ENCODE assay signal across 15 cellular contexts in the genomic region with DNA sequence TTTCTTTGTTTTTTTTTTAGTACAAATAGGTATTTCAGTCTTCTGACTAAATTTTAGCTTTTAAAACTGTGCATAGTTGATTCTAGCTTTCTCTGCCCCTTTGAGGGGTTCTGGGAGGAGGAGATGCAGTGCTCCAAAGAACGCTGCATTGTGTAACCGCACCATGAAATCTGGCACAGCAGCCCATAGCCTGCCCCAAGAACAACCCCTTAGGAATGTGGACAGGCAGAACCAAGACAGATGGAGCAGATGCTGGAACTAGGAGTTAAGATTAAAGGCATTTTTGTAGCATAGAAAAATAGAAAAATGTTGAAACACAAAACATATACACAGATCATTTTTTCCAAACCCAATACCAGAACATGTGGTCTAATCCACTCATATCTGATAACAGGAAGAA.
DNase-seq lines count a peak whose midpoint lies in the region; ATAC-seq and TF ChIP-seq lines count a peak whose summit lies in the region.
"Had no signal": no experiment of that assay in that cellular context is flagged by ENCODE, and none has a peak within 500 bp of the region (broad histone marks: within the 10 kb centered on the region; RNA-seq: fewer than 3 reads in every experiment).

No MANE protein-coding gene starts in this region.

- DNase-seq in SK-N-SH (no peak), fibroblast of the conjunctiva (ENCODE audit: low read depth) (peak; percentile 75), omental fat pad (ENCODE audit: low spot score) (peak; percentile 28), ACHN (no peak)
- DNase-seq: activated T-cell treated with anti-CD3 and anti-CD28 coated beads, Interleukin-2, amount 50 U/mL, for 1 hour; brain microvascular endothelial cell; NCI-H2171 treated with DMSO at 0.1 percent for 48 hours; SW 1271 had no signal

- H3K9ac ChIP-seq in SK-N-SH = no peak overlapping the region

- H2AFZ ChIP-seq in SK-N-SH (ENCODE audit: low read depth) = 0 out of 2 replicates have a peak overlapping the region, but pooled peaks have one; percentile 26
- H2AFZ ChIP-seq: GM23338 had no signal

- H3K4me3 ChIP-seq in SK-N-SH (ENCODE audit: low read depth in 2 of 2, low read length in 1 of 2) = no peak overlapping the region
- H3K4me3 ChIP-seq: GM23338 had no signal

- ATAC-seq in SK-N-SH treated with all-trans-retinoic acid at 6 μM for 48 hours = no peak
- ATAC-seq in omental fat pad (ENCODE audit: low FRiP score) = peak; percentile 95
- ATAC-seq in GM18870 (IDR thresholded peaks at IDR 0.05; ENCODE audit: unreplicated experiment) = no peak
- no peak for ATAC-seq in GM19395 (IDR thresholded peaks at IDR 0.05; ENCODE audit: unreplicated experiment)
- no peak for ATAC-seq in GM21390 (IDR thresholded peaks at IDR 0.05; ENCODE audit: unreplicated experiment)
- ATAC-seq: GM23338 had no signal

- H3K27ac ChIP-seq in SK-N-SH (ENCODE audit: low read depth in 2 of 2, low read length in 1 of 2) = no peak overlapping the region
- H3K27ac ChIP-seq: 22Rv1, brain microvascular endothelial cell, epithelial cell of prostate had no signal

- no peak for TF ChIP-seq RAD21 in SK-N-SH (IDR thresholded peaks at IDR 0.05; ENCODE audit: low read length)

- no peak for TF ChIP-seq EP300 in SK-N-SH (IDR thresholded peaks at IDR 0.05; ENCODE audit: borderline replicate concordance in 1 of 2, low read depth in 1 of 2, low read length in 1 of 2)

- POLR2A ChIA-PET in SK-N-SH (lab: Yijun Ruan, JAX) = no interaction called here

- CTCF ChIA-PET in SK-N-SH (lab: Yijun Ruan, JAX) = no interaction called here

- H3K4me2 ChIP-seq in SK-N-SH = no peak overlapping the region
- H3K4me2 ChIP-seq: GM23338 had no signal

- no peaks in the 10 kb centered on the region for H3K79me2 ChIP-seq in SK-N-SH (ENCODE audit: insufficient read depth)

- in situ Hi-C loops in ACHN (cut with HindIII; ENCODE audit: low pct_ligation_motif_present, low pct_unique_long_range_greater_than_20kb, low sequenced_read_pairs) = no loop called here

- TF ChIP-seq CTCF in SK-N-SH (IDR thresholded peaks at IDR 0.05) (no peak), omental fat pad (IDR thresholded peaks at IDR 0.05) (no peak)

- no peaks in the 10 kb centered on the region; a peak in 1 of 4 replicates for H3K4me1 ChIP-seq in SK-N-SH (ENCODE audit: control insufficient read depth in 1 of 2, insufficient read depth in 2 of 2, low read depth in 1 of 2, low read length in 1 of 2)

- H3K36me3 ChIP-seq in SK-N-SH (replicated peaks in 1 of 2; ENCODE audit: control insufficient read depth in 1 of 2, insufficient read depth in 2 of 2, low read length in 1 of 2) = no peaks in the 10 kb centered on the region
- H3K36me3 ChIP-seq: brain microvascular endothelial cell had no signal

- no peaks in the 10 kb centered on the region for H3K27me3 ChIP-seq in SK-N-SH (ENCODE audit: insufficient read depth)
- H3K27me3 ChIP-seq: brain microvascular endothelial cell had no signal

- no peaks in the 10 kb centered on the region for H3F3A ChIP-seq in SK-N-SH (replicated peaks; ENCODE audit: insufficient read depth)

- WGBS in SK-N-SH (ENCODE audit: low lambda C conversion rate) = 83% methylated on average over 2 of the region's 2 CpGs

- H3K9me3 ChIP-seq in SK-N-SH = no peaks in the 10 kb centered on the region

- H3K9me2 ChIP-seq in SK-N-SH = no peaks in the 10 kb centered on the region

- H4K20me1 ChIP-seq in SK-N-SH (ENCODE audit: insufficient read depth) = no peaks in the 10 kb centered on the region

TF ChIP-seq in SK-N-SH, 30 proteins besides CTCF, POLR2A, EP300 and RAD21:
- TF ChIP-seq TEAD4 (IDR thresholded peaks at IDR 0.05; ENCODE audit: borderline replicate concordance, insufficient read depth) (no peak), NRF1 (IDR thresholded peaks at IDR 0.05; ENCODE audit: low read depth, low read length) (no peak), YY1 (IDR thresholded peaks at IDR 0.05; ENCODE audit: low read depth) (no peak), FOXM1 (IDR thresholded peaks at IDR 0.05; ENCODE audit: low read depth) (no peak), GATA2 (CRISPR knock-in tag; IDR thresholded peaks at IDR 0.05) (no peak)
- TF ChIP-seq, protein P1, sequence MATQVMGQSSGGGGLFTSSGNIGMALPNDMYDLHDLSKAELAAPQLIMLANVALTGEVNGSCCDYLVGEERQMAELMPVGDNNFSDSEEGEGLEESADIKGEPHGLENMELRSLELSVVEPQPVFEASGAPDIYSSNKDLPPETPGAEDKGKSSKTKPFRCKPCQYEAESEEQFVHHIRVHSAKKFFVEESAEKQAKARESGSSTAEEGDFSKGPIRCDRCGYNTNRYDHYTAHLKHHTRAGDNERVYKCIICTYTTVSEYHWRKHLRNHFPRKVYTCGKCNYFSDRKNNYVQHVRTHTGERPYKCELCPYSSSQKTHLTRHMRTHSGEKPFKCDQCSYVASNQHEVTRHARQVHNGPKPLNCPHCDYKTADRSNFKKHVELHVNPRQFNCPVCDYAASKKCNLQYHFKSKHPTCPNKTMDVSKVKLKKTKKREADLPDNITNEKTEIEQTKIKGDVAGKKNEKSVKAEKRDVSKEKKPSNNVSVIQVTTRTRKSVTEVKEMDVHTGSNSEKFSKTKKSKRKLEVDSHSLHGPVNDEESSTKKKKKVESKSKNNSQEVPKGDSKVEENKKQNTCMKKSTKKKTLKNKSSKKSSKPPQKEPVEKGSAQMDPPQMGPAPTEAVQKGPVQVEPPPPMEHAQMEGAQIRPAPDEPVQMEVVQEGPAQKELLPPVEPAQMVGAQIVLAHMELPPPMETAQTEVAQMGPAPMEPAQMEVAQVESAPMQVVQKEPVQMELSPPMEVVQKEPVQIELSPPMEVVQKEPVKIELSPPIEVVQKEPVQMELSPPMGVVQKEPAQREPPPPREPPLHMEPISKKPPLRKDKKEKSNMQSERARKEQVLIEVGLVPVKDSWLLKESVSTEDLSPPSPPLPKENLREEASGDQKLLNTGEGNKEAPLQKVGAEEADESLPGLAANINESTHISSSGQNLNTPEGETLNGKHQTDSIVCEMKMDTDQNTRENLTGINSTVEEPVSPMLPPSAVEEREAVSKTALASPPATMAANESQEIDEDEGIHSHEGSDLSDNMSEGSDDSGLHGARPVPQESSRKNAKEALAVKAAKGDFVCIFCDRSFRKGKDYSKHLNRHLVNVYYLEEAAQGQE (IDR thresholded peaks at IDR 0.05; ENCODE audit: low read depth, low read length) = no peak
- TF ChIP-seq, protein P2, sequence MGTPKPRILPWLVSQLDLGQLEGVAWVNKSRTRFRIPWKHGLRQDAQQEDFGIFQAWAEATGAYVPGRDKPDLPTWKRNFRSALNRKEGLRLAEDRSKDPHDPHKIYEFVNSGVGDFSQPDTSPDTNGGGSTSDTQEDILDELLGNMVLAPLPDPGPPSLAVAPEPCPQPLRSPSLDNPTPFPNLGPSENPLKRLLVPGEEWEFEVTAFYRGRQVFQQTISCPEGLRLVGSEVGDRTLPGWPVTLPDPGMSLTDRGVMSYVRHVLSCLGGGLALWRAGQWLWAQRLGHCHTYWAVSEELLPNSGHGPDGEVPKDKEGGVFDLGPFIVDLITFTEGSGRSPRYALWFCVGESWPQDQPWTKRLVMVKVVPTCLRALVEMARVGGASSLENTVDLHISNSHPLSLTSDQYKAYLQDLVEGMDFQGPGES (IDR thresholded peaks at IDR 0.05; ENCODE audit: low read depth, low read length) = no peak

TF ChIP-seq in SK-N-SH treated with all-trans-retinoic acid at 6 μM for 48 hours, 23 proteins besides CTCF, POLR2A, EP300 and RAD21:
- TF ChIP-seq ZNF565 (CRISPR knock-in tag; conservative IDR thresholded peaks at IDR 0.05; ENCODE audit: low read depth) = no peak
- TF ChIP-seq ZC3H10 (CRISPR knock-in tag; IDR thresholded peaks at IDR 0.05) = no peak
- no peak for TF ChIP-seq TOX (CRISPR knock-in tag; IDR thresholded peaks at IDR 0.05; ENCODE audit: borderline replicate concordance)
- TF ChIP-seq ISL1 (CRISPR knock-in tag; IDR thresholded peaks at IDR 0.05) = no peak
- TF ChIP-seq TCF4 (CRISPR knock-in tag; IDR thresholded peaks at IDR 0.05; ENCODE audit: borderline replicate concordance) = no peak

Comparison
In these comparisons a context has a peak if more than half of its experiments do, and no peak if none do; other contexts are left out.
1. DNase-seq: peak in fibroblast of the conjunctiva (single experiment) and omental fat pad (single experiment); none in SK-N-SH (single experiment) and ACHN (single experiment).